17 cellular contexts compared by ENCODE assay signal in the genomic region with DNA sequence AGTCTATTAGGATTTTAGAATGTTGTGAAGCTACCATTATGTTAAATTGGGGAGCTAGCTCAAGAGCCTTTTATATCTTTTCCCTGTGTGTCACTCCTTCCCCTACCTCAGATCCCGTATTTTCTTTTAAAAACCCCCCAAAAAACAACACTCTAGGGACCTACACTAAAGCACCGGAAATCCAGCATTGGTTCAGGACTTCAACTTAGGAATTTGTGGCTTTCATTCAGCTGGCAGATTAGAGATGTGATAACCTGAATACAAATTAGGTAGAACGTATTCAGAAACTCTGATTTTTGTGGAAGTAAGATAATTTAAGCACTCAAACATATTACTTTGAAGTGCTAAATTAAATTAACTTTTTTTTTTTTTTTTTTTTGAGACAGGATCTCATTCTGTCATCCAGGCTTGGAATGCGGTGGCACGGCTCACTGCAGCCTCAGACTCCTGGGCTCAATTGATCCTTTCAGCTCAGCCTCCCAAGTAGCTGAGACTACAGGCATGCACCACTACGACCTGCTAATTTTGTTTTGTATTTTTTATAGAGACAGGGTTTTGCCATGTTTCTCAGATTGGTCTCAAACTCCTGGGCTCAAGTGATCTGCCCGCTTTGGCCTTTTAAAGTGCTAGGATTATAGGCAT.
"Had no signal": no experiment of that assay in that cellular context is flagged by ENCODE, and none has a peak within 500 bp of the region (broad histone marks: within the 10 kb centered on the region; RNA-seq: fewer than 3 reads in every experiment).

No MANE protein-coding gene starts in this region.

- H3K4me3 ChIP-seq: cardiac muscle cell, colonic mucosa, ovary, thoracic aorta, upper lobe of right lung had no signal

- H3K36me3 ChIP-seq: cardiac muscle cell, colonic mucosa, ovary, thoracic aorta, upper lobe of right lung had no signal

- H3K9me3 ChIP-seq: colonic mucosa, ovary, thoracic aorta, upper lobe of right lung had no signal

- DNase-seq: activated CD4-positive, alpha-beta T cell treated with anti-CD3 and anti-CD28 coated beads for 1 hour; activated CD4-positive, alpha-beta T cell treated with anti-CD3 and anti-CD28 coated beads, Interleukin-2, amount 50 U/mL, for 4 hours; activated naive CD4-positive, alpha-beta T cell; activated naive CD8-positive, alpha-beta T cell treated with anti-CD3 and anti-CD28 coated beads, Interleukin-2, amount 50 U/mL, for 24 hours; activated T-cell treated with anti-CD3 and anti-CD28 coated beads for 4 hours; aorta; colonic mucosa; effector CD4-positive, alpha-beta T cell; foreskin melanocyte; left cardiac atrium; ovary; stimulated activated CD4-positive, alpha-beta T cell treated with anti-CD3 and anti-CD28 coated beads, Interleukin-12 subunit alpha, Interleukin-12 subunit beta, amount 100 ng/mL, for 4 hours; upper lobe of right lung had no signal

- H3K4me1 ChIP-seq: colonic mucosa had no signal

- ATAC-seq: activated naive CD8-positive, alpha-beta T cell treated with anti-CD3 and anti-CD28 coated beads, Interleukin-2, amount 50 U/mL, for 24 hours; left cardiac atrium; sciatic nerve; stimulated activated effector memory CD8-positive, alpha-beta T cell treated with anti-CD3 and anti-CD28 coated beads, Interleukin-12 subunit alpha, Interleukin-12 subunit beta, amount 100 ng/mL, for 72 hours; upper lobe of right lung had no signal

- H3K27me3 ChIP-seq: cardiac muscle cell, colonic mucosa, ovary, upper lobe of right lung had no signal

- H3K27ac ChIP-seq: cardiac muscle cell, colonic mucosa, ovary, thoracic aorta, upper lobe of right lung had no signal
